8 cellular contexts compared by ENCODE assay signal in genomic region chr3:101849714-101850326, GRCh38. TPM values are rescaled to one million over a fixed set of nuclear protein-coding genes. Genes with fewer than 3 reads are reported as not detected.
A peak's percentile ranks its signal among the peaks of the same experiment; 100 is the strongest.
DNase-seq lines count a peak whose midpoint lies in the region; ATAC-seq and TF ChIP-seq lines count a peak whose summit lies in the region.

No MANE protein-coding gene starts in this region.

- H3K27ac Mint-ChIP-seq in activated naive CD4-positive, alpha-beta T cell treated with anti-CD3 and anti-CD28 coated beads, Interleukin-2, amount 10 ng/mL, durations not matched to agents 7 days and 5 days: peak overlapping the region; percentile 97

- peak in 1 of 2 donors; percentile 17 for TF ChIP-seq POLR2A in Peyer's patch (IDR thresholded peaks at IDR 0.05)

- ATAC-seq in HG02970 (IDR thresholded peaks at IDR 0.05; ENCODE audit: low FRiP score, unreplicated experiment): peak; percentile 28
- ATAC-seq in left cardiac atrium: peak; percentile 45 to 48

- H3K27me3 ChIP-seq in Peyer's patch: no peaks in the 10 kb centered on the region

- H3K4me1 ChIP-seq in Peyer's patch: peaks cover 0 to 33% (median 3%) of the 10 kb centered on the region in 4 donors

- no peaks in the 10 kb centered on the region for H3K27me3 Mint-ChIP-seq in activated naive CD4-positive, alpha-beta T cell treated with anti-CD3 and anti-CD28 coated beads, Interleukin-2, amount 10 ng/mL, durations not matched to agents 7 days and 5 days

- peak in 2 of 6 experiments; percentile 11 to 19 for TF ChIP-seq CTCF in Peyer's patch (IDR thresholded peaks at IDR 0.05)

- H3K4me3 Mint-ChIP-seq in activated naive CD4-positive, alpha-beta T cell treated with anti-CD3 and anti-CD28 coated beads, Interleukin-2, amount 10 ng/mL, durations not matched to agents 7 days and 5 days: peak overlapping the region; percentile 86

- peak overlapping the region; percentile 84 to 95 (median 92) for H3K4me3 ChIP-seq in Peyer's patch

- no peaks in the 10 kb centered on the region for H3K9me3 Mint-ChIP-seq in activated naive CD4-positive, alpha-beta T cell treated with anti-CD3 and anti-CD28 coated beads, Interleukin-2, amount 10 ng/mL, durations not matched to agents 7 days and 5 days

- no peaks in the 10 kb centered on the region for H3K9me3 ChIP-seq in Peyer's patch

- CTCF ChIA-PET in activated naive CD4-positive, alpha-beta T cell treated with anti-CD3 and anti-CD28 coated beads, Interleukin-2, amount 10 ng/mL, durations not matched to agents 7 days and 5 days (lab: Charles Lee): interaction anchor here (1.0 to 1.7 kb wide), 8 partner anchors 21 to 375 kb away, joined by 3 to 12 read pairs (median 4); no protein-coding TSS in a partner anchor

- H3K4me1 Mint-ChIP-seq in activated naive CD4-positive, alpha-beta T cell treated with anti-CD3 and anti-CD28 coated beads, Interleukin-2, amount 10 ng/mL, durations not matched to agents 7 days and 5 days: peaks cover 50% of the 10 kb centered on the region

- peaks cover 52% of the 10 kb centered on the region for H3K36me3 Mint-ChIP-seq in activated naive CD4-positive, alpha-beta T cell treated with anti-CD3 and anti-CD28 coated beads, Interleukin-2, amount 10 ng/mL, durations not matched to agents 7 days and 5 days

- intact Hi-C loops in left cardiac atrium (cut with DNase I): loop anchor here in 1 of 2 donors (5.0 kb wide), 1 partner anchor 38 kb away; no protein-coding TSS in a partner anchor

- peaks cover 0 to 30% (median 5%) of the 10 kb centered on the region in 3 donors for H3K36me3 ChIP-seq in Peyer's patch

- peak overlapping the region; percentile 99 to 100 (median 100) for H3K27ac ChIP-seq in Peyer's patch

- DNase-seq in activated gamma-delta T cell treated with Interleukin-2 at 50 U/mL for 16 hours: peak; percentile 43
- DNase-seq in activated gamma-delta T cell (lab: John Stamatoyannopoulos, UW): no peak
- peak; percentile 42 to 77 (median 74) for DNase-seq in Peyer's patch
- DNase-seq in activated naive CD4-positive, alpha-beta T cell treated with anti-CD3 and anti-CD28 coated beads, Interleukin-2, amount 10 ng/mL, durations not matched to agents 7 days and 5 days: peak; percentile 71
- peak; percentile 56 for DNase-seq in left cardiac atrium
- DNase-seq in retina: peak; percentile 86
- no peak for DNase-seq in epidermal melanocyte (ENCODE audit: insufficient read length, low spot score)

RNA-seq across cellular contexts. Expression of gene NFKBIZ, which starts 0.5 kb away (rescaled TPM):
- 10 to 100 TPM; 37.1 to 70.1 (median 52.9) TPM for total RNA-seq in Peyer's patch
- 10 to 100 TPM; 34.9 to 39.7 TPM for total RNA-seq in left cardiac atrium

Comparison
In these comparisons a context has a peak if more than half of its experiments do, and no peak if none do; other contexts are left out.
1. DNase-seq: peak in activated gamma-delta T cell treated with Interleukin-2 at 50 U/mL for 16 hours (single experiment), Peyer's patch (3 of 3), activated naive CD4-positive, alpha-beta T cell treated with anti-CD3 and anti-CD28 coated beads, Interleukin-2, amount 10 ng/mL, durations not matched to agents 7 days and 5 days (single experiment), left cardiac atrium (single experiment) and retina (single experiment); none in activated gamma-delta T cell (single experiment) and epidermal melanocyte (single experiment).